8 cellular contexts compared by ENCODE assay signal in the genomic region with DNA sequence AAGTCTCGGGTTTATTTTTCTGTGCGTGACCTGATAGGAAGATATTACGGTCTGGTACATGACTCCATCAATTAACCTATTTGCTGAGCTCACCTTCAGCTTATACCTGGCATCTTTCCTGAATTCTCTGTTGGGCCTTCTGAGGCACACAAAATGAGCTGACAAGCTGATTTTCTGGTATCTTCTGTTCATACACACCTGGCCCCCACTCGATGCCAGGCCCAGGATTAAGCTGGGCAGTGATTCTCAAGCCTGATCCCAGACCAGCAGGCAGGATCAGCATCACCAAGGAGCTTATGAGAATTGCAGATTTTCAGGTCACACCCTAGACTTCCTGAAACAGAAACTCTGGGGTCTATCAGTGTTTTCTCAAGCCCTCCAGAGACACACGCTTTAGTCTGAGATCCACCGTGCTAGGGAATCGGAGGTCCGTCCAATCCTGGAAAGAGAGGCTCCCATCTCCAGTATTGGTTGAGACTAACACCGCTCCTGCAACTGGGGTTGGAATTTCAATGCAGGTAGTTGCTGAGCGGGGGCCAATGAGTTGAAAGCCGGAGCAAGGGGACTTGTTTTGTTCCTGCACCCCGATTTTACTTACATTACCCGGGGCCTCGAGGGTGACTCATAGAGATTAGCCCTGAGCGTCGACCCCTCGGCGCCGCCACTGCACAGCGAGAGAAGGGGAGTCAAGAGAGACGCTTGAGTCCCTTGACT. TPM values are rescaled to one million over a fixed set of nuclear protein-coding genes. Genes with fewer than 3 reads are reported as not detected.
DNase-seq lines count a peak whose midpoint lies in the region; ATAC-seq and TF ChIP-seq lines count a peak whose summit lies in the region.

No MANE protein-coding gene starts in this region.

- TF ChIP-seq CTCF in SU-DHL-6 (IDR thresholded peaks at IDR 0.05; ENCODE audit: insufficient read depth, low read length, poor library complexity, severe bottlenecking) = no peak
- no peak for TF ChIP-seq CTCF in gastroesophageal sphincter (IDR thresholded peaks at IDR 0.05)
- no peak for TF ChIP-seq CTCF in foreskin keratinocyte (conservative IDR thresholded peaks at IDR 0.05)

- TF ChIP-seq EP300 in gastroesophageal sphincter (IDR thresholded peaks at IDR 0.05) = no peak

- 22 to 81% methylated on average over 4 to 12 of the region's 21 CpGs for WGBS in gastroesophageal sphincter (ENCODE audit: low coverage in 1 of 2), 2 donors

- H3K79me2 ChIP-seq in SU-DHL-6 (ENCODE audit: insufficient read depth, low read length) = peaks cover 19% of the 10 kb centered on the region

- peak overlapping the region; percentile 80 for H3K4me2 ChIP-seq in SU-DHL-6 (ENCODE audit: low read depth, low read length, poor library complexity, severe bottlenecking)

- ATAC-seq in gastroesophageal sphincter (no peak), foreskin keratinocyte (no peak)

- H3K27ac ChIP-seq in SU-DHL-6 (ENCODE audit: low read depth, low read length) (no peak overlapping the region), gastroesophageal sphincter (peak overlapping the region; percentile 9 to 98 (median 98)), rectal smooth muscle tissue (ENCODE audit: low read depth, low read length) (peak overlapping the region; percentile 94), foreskin keratinocyte (no peak overlapping the region)

- H3K36me3 ChIP-seq in SU-DHL-6 (ENCODE audit: low read length) (peaks cover 21% of the 10 kb centered on the region), gastroesophageal sphincter (peaks cover 0 to 24% of the 10 kb centered on the region in 2 donors), rectal smooth muscle tissue (ENCODE audit: control insufficient read depth, insufficient read depth, low read length) (peaks cover 2% of the 10 kb centered on the region)

- H3K4me1 ChIP-seq in gastroesophageal sphincter (peaks cover 0 to 43% (median 8%) of the 10 kb centered on the region in 3 donors), rectal smooth muscle tissue (ENCODE audit: control insufficient read depth, insufficient read depth, low read length) (peaks cover 11% of the 10 kb centered on the region), foreskin keratinocyte (peaks cover 7% of the 10 kb centered on the region)

- DNase-seq in stimulated activated CD4-positive, alpha-beta T cell treated with anti-CD3 and anti-CD28 coated beads, Interleukin-4, amount 100 ng/mL, for 1 hour = peak; percentile 5
- DNase-seq in stimulated activated CD4-positive, alpha-beta T cell treated with anti-CD3 and anti-CD28 coated beads, Interleukin-4, amount 100 ng/mL, for 4 hours = no peak
- DNase-seq in NCI-H2029 (lab: John Stamatoyannopoulos, UW) (no peak), foreskin keratinocyte (no peak)
- DNase-seq in NK-92 treated with Interleukin-12 subunit alpha and Interleukin-12 subunit beta, amount 100 ng/mL, for 24 hours (lab: John Stamatoyannopoulos, UW) = no peak

- H3K9ac ChIP-seq in SU-DHL-6 (ENCODE audit: low read length) (peak overlapping the region; percentile 97), rectal smooth muscle tissue (ENCODE audit: low read length) (peak overlapping the region; percentile 51)

- peak overlapping the region; percentile 84 for H2AFZ ChIP-seq in SU-DHL-6 (ENCODE audit: low read depth, low read length, severe bottlenecking)

- H3K4me3 ChIP-seq in SU-DHL-6 (ENCODE audit: insufficient read depth, low read length, poor library complexity, severe bottlenecking) = peak overlapping the region; percentile 52
- H3K4me3 ChIP-seq in gastroesophageal sphincter = peak overlapping the region; percentile 32 to 88
- peak overlapping the region; percentile 76 for H3K4me3 ChIP-seq in rectal smooth muscle tissue (ENCODE audit: low read length)

- H3K9me3 ChIP-seq in SU-DHL-6 (ENCODE audit: insufficient read depth, low read length) = no peaks in the 10 kb centered on the region
- no peaks in the 10 kb centered on the region for H3K9me3 ChIP-seq in gastroesophageal sphincter

- H3K9me2 ChIP-seq in SU-DHL-6 (replicated peaks; ENCODE audit: insufficient read depth, low read length) = no peaks in the 10 kb centered on the region

- no peaks in the 10 kb centered on the region for H4K20me1 ChIP-seq in SU-DHL-6 (ENCODE audit: low read depth, low read length)

- no peak for TF ChIP-seq POLR2A in gastroesophageal sphincter (IDR thresholded peaks at IDR 0.05)

- no peaks in the 10 kb centered on the region for H3K27me3 ChIP-seq in SU-DHL-6 (ENCODE audit: low read length)
- no peaks in the 10 kb centered on the region for H3K27me3 ChIP-seq in gastroesophageal sphincter
- no peaks in the 10 kb centered on the region for H3K27me3 ChIP-seq in rectal smooth muscle tissue (ENCODE audit: control insufficient read depth, insufficient read depth, low read length)
- no peaks in the 10 kb centered on the region for H3K27me3 ChIP-seq in foreskin keratinocyte

- H3F3A ChIP-seq in SU-DHL-6 (ENCODE audit: insufficient read depth) = peaks cover 5% of the 10 kb centered on the region

RNA-seq across cellular contexts. Expression of a gene that starts 0.6 kb away (rescaled TPM):
- total RNA-seq in gastroesophageal sphincter = 10 to 100 TPM; 26.8 to 49.2 (median 38.0) TPM
- 21.9 and 22.6 TPM in 2 replicates for total RNA-seq in foreskin keratinocyte
- polyA plus RNA-seq in foreskin keratinocyte = 40.5 and 44.9 TPM in 2 replicates

Comparison
In these comparisons a context has a peak if more than half of its experiments do, and no peak if none do; other contexts are left out.
1. H3K27ac ChIP-seq: peak in gastroesophageal sphincter (4 of 4) and rectal smooth muscle tissue (single experiment); none in SU-DHL-6 (single experiment) and foreskin keratinocyte (single experiment).
2. Peak in every context shown above with its lines, with median percentiles within 50 percentile points of each other: H3K4me3 ChIP-seq.